Comparison of ENCODE assay signal across 8 cellular contexts in the genomic region with DNA sequence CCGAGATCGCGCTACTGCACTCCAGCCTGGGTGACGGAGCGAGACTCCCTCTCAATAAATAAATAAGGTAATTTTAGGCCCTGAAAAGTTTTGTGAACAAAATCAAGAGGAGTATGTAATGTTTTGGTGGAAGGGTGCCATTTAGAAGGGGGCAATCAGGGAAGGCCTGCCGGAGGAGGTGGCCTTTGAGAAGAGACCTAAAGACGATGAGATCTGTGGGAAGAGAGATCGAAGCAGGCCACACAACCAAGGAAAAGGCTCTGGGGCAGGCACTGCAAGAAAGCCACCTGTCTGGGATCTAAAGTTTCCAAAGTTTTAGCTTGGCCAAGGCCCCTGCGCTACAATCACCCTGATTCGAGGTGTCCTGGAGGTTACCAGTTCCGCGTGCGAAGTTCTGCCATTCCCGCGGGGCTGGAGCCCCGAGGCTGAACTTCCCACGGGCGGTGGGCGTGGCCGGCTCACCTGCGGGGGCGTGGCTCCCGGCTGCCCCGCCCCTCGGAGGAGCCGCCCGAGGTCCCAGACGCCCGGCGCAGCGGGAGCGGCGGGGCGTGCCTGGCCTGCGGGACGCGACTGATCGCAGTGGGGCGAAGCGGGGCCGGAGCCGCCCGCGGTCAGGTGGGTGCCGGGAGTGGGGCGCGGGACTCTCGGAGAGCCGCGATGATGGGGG. TPM values are rescaled to one million over a fixed set of nuclear protein-coding genes. Genes with fewer than 3 reads are reported as not detected.
A peak's percentile ranks its signal among the peaks of the same experiment; 100 is the strongest.
DNase-seq lines count a peak whose midpoint lies in the region; ATAC-seq and TF ChIP-seq lines count a peak whose summit lies in the region.

KLC3 (plus strand) TSS at position 519 of the 667 bp plus-strand sequence. CDS start 4,792 bp downstream, outside the sequence.

- peak within 1 kb of the TSS in 3 of 4 donors; percentile 74 to 84 (median 75) for H3K27ac ChIP-seq in esophagus squamous epithelium

- peaks cover 6 to 43% (median 10%) of the 10 kb centered on the region in 3 donors for H3K4me1 ChIP-seq in esophagus squamous epithelium

- H3K4me3 ChIP-seq in esophagus squamous epithelium (peak within 1 kb of the TSS; percentile 45 to 64 (median 57)), skeletal muscle cell (ENCODE audit: low read depth, low read length) (peak within 1 kb of the TSS; percentile 29)

- H3K9me3 ChIP-seq in esophagus squamous epithelium = no peaks in the 10 kb centered on the region

- 32 to 34% methylated on average over 13 to 16 of the region's 50 CpGs for WGBS in esophagus squamous epithelium, 2 donors

- TF ChIP-seq POLR2A in esophagus squamous epithelium (IDR thresholded peaks at IDR 0.05) = peak in 3 of 4 donors; percentile 35 to 67 (median 38)

- intact Hi-C loops in esophagus squamous epithelium (cut with DNase I) = no loop called here

- ATAC-seq in GM19467 (IDR thresholded peaks at IDR 0.05; ENCODE audit: unreplicated experiment) (no peak), GM19395 (IDR thresholded peaks at IDR 0.05; ENCODE audit: unreplicated experiment) (no peak)

- no peaks in the 10 kb centered on the region for H3K36me3 ChIP-seq in esophagus squamous epithelium

- peaks cover 0 to 56% (median 0%) of the 10 kb centered on the region in 4 donors for H3K27me3 ChIP-seq in esophagus squamous epithelium

- DNase-seq in stimulated activated CD4-positive, alpha-beta T cell treated with anti-CD3 and anti-CD28 coated beads, Interleukin-12 subunit alpha, Interleukin-12 subunit beta, amount 100 ng/mL, for 4 hours = peak; percentile 24
- DNase-seq in stimulated activated CD4-positive, alpha-beta T cell treated with anti-CD3 and anti-CD28 coated beads, Interleukin-1b, Interleukin-23, amount 100 ng/mL, for 48 hours = no peak
- peak; percentile 33 to 43 for DNase-seq in activated CD4-positive, alpha-beta T cell treated with anti-CD3 and anti-CD28 coated beads, Interleukin-2, amount 50 U/mL, for 48 hours
- DNase-seq in esophagus squamous epithelium (lab: John Stamatoyannopoulos, UW) (no peak), skeletal muscle cell (ENCODE audit: low read depth) (no peak), dedifferentiated amniotic fluid mesenchymal stem cell (ENCODE audit: extremely low spot score) (no peak)

- no peak for TF ChIP-seq CTCF in esophagus squamous epithelium (IDR thresholded peaks at IDR 0.05)

RNA-seq across cellular contexts. Expression of gene KLC3, which starts in this region (rescaled TPM):
- 10 to 100 TPM; 17.3 to 32.2 (median 27.0) TPM for total RNA-seq in esophagus squamous epithelium

Comparison
In these comparisons a context has a peak if more than half of its experiments do, and no peak if none do; other contexts are left out.
1. DNase-seq: peak in stimulated activated CD4-positive, alpha-beta T cell treated with anti-CD3 and anti-CD28 coated beads, Interleukin-12 subunit alpha, Interleukin-12 subunit beta, amount 100 ng/mL, for 4 hours (single experiment) and activated CD4-positive, alpha-beta T cell treated with anti-CD3 and anti-CD28 coated beads, Interleukin-2, amount 50 U/mL, for 48 hours (2 of 2); none in stimulated activated CD4-positive, alpha-beta T cell treated with anti-CD3 and anti-CD28 coated beads, Interleukin-1b, Interleukin-23, amount 100 ng/mL, for 48 hours (single experiment), esophagus squamous epithelium (single experiment), skeletal muscle cell (single experiment) and dedifferentiated amniotic fluid mesenchymal stem cell (single experiment).